ENCODE assay signal across 8 cellular contexts in genomic region chr11:16820324-16821092, GRCh38.
DNase-seq lines count a peak whose midpoint lies in the region; ATAC-seq and TF ChIP-seq lines count a peak whose summit lies in the region.

No MANE protein-coding gene starts in this region.

- H3K4me2 ChIP-seq in GM23248 (ENCODE audit: unreplicated experiment) = no peak overlapping the region

- no peaks in the 10 kb centered on the region for H3K9me2 ChIP-seq in GM23248 (ENCODE audit: insufficient read depth)

- peak; percentile 63 for DNase-seq in ELR (ENCODE audit: low read depth)
- peak; percentile 75 for DNase-seq in GM23248
- DNase-seq in Kasumi-1 (lab: John Stamatoyannopoulos, UW) = peak; percentile 74 to 76
- DNase-seq in RWPE2 (ENCODE audit: low spot score) = no peak
- peak; percentile 40 for DNase-seq in activated gamma-delta T cell treated with anti-CD3 and anti-CD28 coated beads, Interleukin-2, amount 50 U/mL, for 16 hours (ENCODE audit: low read depth)
- DNase-seq in glomerular visceral epithelial cell (ENCODE audit: extremely low spot score) = peak; percentile 63
- DNase-seq in pons (ENCODE audit: low spot score) = peak; percentile 82
- DNase-seq in upper lobe of right lung = peak; percentile 84

- in situ Hi-C loops in GM23248 (cut with MboI) = no loop called here

- no peaks in the 10 kb centered on the region for H3F3A ChIP-seq in GM23248 (ENCODE audit: insufficient read depth)

- peaks cover 11% of the 10 kb centered on the region for H3K27me3 ChIP-seq in GM23248 (replicated peaks; ENCODE audit: insufficient read depth)
- H3K27me3 ChIP-seq in RWPE2 (ENCODE audit: insufficient read depth, poor library complexity, severe bottlenecking) = no peaks in the 10 kb centered on the region
- no peaks in the 10 kb centered on the region for H3K27me3 ChIP-seq in upper lobe of right lung

- H3K36me3 ChIP-seq in GM23248 (ENCODE audit: low read depth) = no peaks in the 10 kb centered on the region
- no peaks in the 10 kb centered on the region for H3K36me3 ChIP-seq in RWPE2 (ENCODE audit: low read depth)
- peaks cover 4% of the 10 kb centered on the region for H3K36me3 ChIP-seq in upper lobe of right lung

- intact Hi-C loops in upper lobe of right lung (cut with DNase I) = no loop called here

- 27 to 28% methylated on average over 8 of the region's 8 CpGs for WGBS in GM23248 (ENCODE audit: low coverage in 1 of 2, low lambda C conversion rate in 2 of 2, missing lambda C conversion rate in 2 of 2), 2 experiments

- no peaks in the 10 kb centered on the region for H3K4me1 ChIP-seq in GM23248 (ENCODE audit: insufficient read depth)
- no peaks in the 10 kb centered on the region for H3K4me1 ChIP-seq in RWPE2 (ENCODE audit: insufficient read depth, poor library complexity, severe bottlenecking)
- peaks cover 15% of the 10 kb centered on the region for H3K4me1 ChIP-seq in upper lobe of right lung

- no peaks in the 10 kb centered on the region for H4K20me1 ChIP-seq in GM23248 (ENCODE audit: insufficient read depth)

- no peak overlapping the region for H3K9ac ChIP-seq in GM23248

- ATAC-seq in RWPE2 (ENCODE audit: low read depth) = peak; percentile 86
- ATAC-seq in upper lobe of right lung = peak; percentile 86

- H3K79me2 ChIP-seq in GM23248 (ENCODE audit: insufficient read depth) = no peaks in the 10 kb centered on the region

- H3K4me3 ChIP-seq in GM23248 (no peak overlapping the region), RWPE2 (ENCODE audit: severe bottlenecking) (no peak overlapping the region), upper lobe of right lung (no peak overlapping the region)

- H3K9me3 ChIP-seq in GM23248 (ENCODE audit: low read depth) = no peaks in the 10 kb centered on the region
- H3K9me3 ChIP-seq in RWPE2 (ENCODE audit: severe bottlenecking) = no peaks in the 10 kb centered on the region
- no peaks in the 10 kb centered on the region for H3K9me3 ChIP-seq in upper lobe of right lung

- TF ChIP-seq CTCF in RWPE2 (IDR thresholded peaks at IDR 0.05; ENCODE audit: poor library complexity, severe bottlenecking) (peak; percentile 90), upper lobe of right lung (IDR thresholded peaks at IDR 0.05) (peak; percentile 87)

- no peak overlapping the region for H3K27ac ChIP-seq in GM23248
- no peak overlapping the region for H3K27ac ChIP-seq in RWPE2 (ENCODE audit: poor library complexity, severe bottlenecking)
- H3K27ac ChIP-seq in upper lobe of right lung = no peak overlapping the region

- H2AFZ ChIP-seq in GM23248 = no peak overlapping the region
